ENCODE assay signal across 8 cellular contexts in the genomic region with DNA sequence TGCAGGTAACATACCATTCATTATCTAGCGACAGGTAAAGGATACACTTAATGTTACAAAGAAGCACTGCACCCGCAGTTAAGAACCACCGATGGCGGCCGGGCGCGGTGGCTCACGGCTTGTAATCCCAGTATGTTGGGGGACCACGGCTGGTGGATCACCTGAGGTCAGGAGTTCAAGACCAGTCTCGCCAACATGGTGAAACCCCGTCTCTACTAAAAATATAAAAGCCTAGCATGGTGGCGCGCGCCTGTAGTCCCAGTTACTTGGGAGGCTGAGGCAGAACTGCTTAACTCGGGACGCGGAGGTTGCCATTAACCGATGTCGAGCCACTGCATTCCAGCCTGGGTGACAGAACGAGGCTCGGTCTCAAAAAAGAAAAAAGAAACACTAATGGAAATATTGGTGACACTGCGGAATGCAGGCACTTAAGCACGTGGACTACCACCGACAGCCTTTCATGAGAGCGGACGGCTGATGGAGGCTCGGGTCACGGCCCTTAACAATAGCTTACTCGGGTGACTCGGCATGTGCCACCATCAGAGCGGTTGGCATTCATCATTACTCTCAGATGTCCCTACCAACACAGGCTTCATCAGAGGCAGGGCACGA. TPM values are rescaled to one million over a fixed set of nuclear protein-coding genes. Genes with fewer than 3 reads are reported as not detected.
DNase-seq lines count a peak whose midpoint lies in the region; ATAC-seq and TF ChIP-seq lines count a peak whose summit lies in the region.

No MANE protein-coding gene starts in this region.

- H3K9me3 ChIP-seq in RWPE2 (ENCODE audit: severe bottlenecking) (no peaks in the 10 kb centered on the region), muscle layer of colon (ENCODE audit: low read length) (no peaks in the 10 kb centered on the region), aorta (ENCODE audit: control insufficient read depth, low read length) (no peaks in the 10 kb centered on the region)

- peak overlapping the region; percentile 92 for H3K4me3 ChIP-seq in RWPE2 (ENCODE audit: severe bottlenecking)
- H3K4me3 ChIP-seq in muscle layer of colon (ENCODE audit: low read depth in 1 of 2, low read length in 2 of 2), result peak overlapping the region; percentile 76 to 80
- peak overlapping the region; percentile 11 to 66 for H3K4me3 ChIP-seq in aorta (ENCODE audit: low read length in 2 of 2)

- H3K4me1 ChIP-seq in RWPE2 (ENCODE audit: insufficient read depth, poor library complexity, severe bottlenecking) (peaks cover 18% of the 10 kb centered on the region), muscle layer of colon (ENCODE audit: insufficient read depth, low read length) (peaks cover 18% of the 10 kb centered on the region), aorta (ENCODE audit: control insufficient read depth in 1 of 2, insufficient read depth in 2 of 2, low read length in 2 of 2) (peaks cover 0 to 4% of the 10 kb centered on the region in 2 donors)

- no peak for TF ChIP-seq CTCF in RWPE2 (IDR thresholded peaks at IDR 0.05; ENCODE audit: poor library complexity, severe bottlenecking)

- no peaks in the 10 kb centered on the region for H3K27me3 ChIP-seq in RWPE2 (ENCODE audit: insufficient read depth, poor library complexity, severe bottlenecking)
- H3K27me3 ChIP-seq in muscle layer of colon (ENCODE audit: control insufficient read depth in 1 of 2, insufficient read depth in 2 of 2, low read length in 2 of 2), result no peaks in the 10 kb centered on the region
- no peaks in the 10 kb centered on the region for H3K27me3 ChIP-seq in aorta (ENCODE audit: control insufficient read depth in 1 of 2, insufficient read depth in 2 of 2, low read length in 1 of 2)

- 7% methylated on average over 32 of the region's 32 CpGs for WGBS in aorta, 2 donors

- H3K9ac ChIP-seq in muscle layer of colon (ENCODE audit: low read length), result peak overlapping the region; percentile 26

- DNase-seq in RWPE2 (ENCODE audit: low spot score), result no peak
- DNase-seq in dermis microvascular lymphatic vessel endothelial cell (ENCODE audit: low read depth in 2 of 2), result peak; percentile 28 to 65
- DNase-seq in aorta, result peak; percentile 55 to 77
- DNase-seq in cerebellum (ENCODE audit: low spot score), result no peak
- DNase-seq in inferior parietal cortex (ENCODE audit: extremely low spot score), result no peak

- H3K27ac ChIP-seq in RWPE2 (ENCODE audit: poor library complexity, severe bottlenecking), result peak overlapping the region; percentile 91
- H3K27ac ChIP-seq in muscle layer of colon (ENCODE audit: low read depth, low read length), result peak overlapping the region; percentile 76
- peak overlapping the region in 1 of 2 donors; percentile 87 for H3K27ac ChIP-seq in aorta (ENCODE audit: low read depth in 1 of 2, low read length in 2 of 2)

- ATAC-seq in GM18868 (IDR thresholded peaks at IDR 0.05; ENCODE audit: unreplicated experiment) (peak; percentile 1), RWPE2 (ENCODE audit: low read depth) (no peak), aorta (ENCODE audit: low FRiP score) (no peak), HG02623 (IDR thresholded peaks at IDR 0.05; ENCODE audit: unreplicated experiment) (no peak)

- intact Hi-C loops in aorta (cut with DNase I), result loop anchor here in 1 of 2 donors (5.0 to 10.0 kb wide), 3 partner anchors 152 to 390 kb away; partner anchors contain the start of genes KLHL20, PRDX6 and RC3H1

- H3K36me3 ChIP-seq in RWPE2 (ENCODE audit: low read depth), result peaks cover 65% of the 10 kb centered on the region
- H3K36me3 ChIP-seq in muscle layer of colon (ENCODE audit: insufficient read depth, low read length), result peaks cover 44% of the 10 kb centered on the region
- H3K36me3 ChIP-seq in aorta (ENCODE audit: control insufficient read depth in 1 of 2, insufficient read depth in 2 of 2, low read length in 1 of 2), result peaks cover 1 to 3% of the 10 kb centered on the region in 2 donors

RNA-seq across cellular contexts. Expression of gene GAS5, which starts 0.5 kb away (rescaled TPM):
- total RNA-seq in dermis microvascular lymphatic vessel endothelial cell (261 and 307 TPM in 2 replicates), aorta (100 to 1,000 TPM; 201 to 307 TPM), cerebellum (207 TPM)
- polyA plus RNA-seq in aorta, result 100 to 1,000 TPM; 382 to 898 TPM

RNA-seq across cellular contexts. Expression of gene ZBTB37, which starts 0.9 kb away (rescaled TPM):
- total RNA-seq in dermis microvascular lymphatic vessel endothelial cell (2.1 and 3.2 TPM in 2 replicates), aorta (10 to 100 TPM; 14.2 to 19.9 TPM), cerebellum (47.2 TPM)
- 1 to 10 TPM in 1 of 2 donors, under 1 TPM in 1; 0.63 to 1.9 TPM for polyA plus RNA-seq in aorta

RNA-seq across cellular contexts. Expression of gene CENPL, which starts 42.6 kb away (rescaled TPM):
- total RNA-seq in dermis microvascular lymphatic vessel endothelial cell (7.2 and 15.0 TPM in 2 replicates), aorta (1 to 10 TPM; 4.5 to 4.8 TPM), cerebellum (16.2 TPM)
- 1 to 10 TPM; 1.9 to 5.9 TPM for polyA plus RNA-seq in aorta

RNA-seq across cellular contexts. Expression of gene DARS2, which starts 42.8 kb away (rescaled TPM):
- total RNA-seq in dermis microvascular lymphatic vessel endothelial cell, result 11.0 and 17.3 TPM in 2 replicates
- 1 to 10 TPM; 8.6 to 10.0 TPM for total RNA-seq in aorta
- polyA plus RNA-seq in aorta, result 1 to 10 TPM; 2.0 to 3.6 TPM
- total RNA-seq in cerebellum, result 12.2 TPM

RNA-seq across cellular contexts. Expression of gene SERPINC1, which starts 49.9 kb away (rescaled TPM):
- total RNA-seq in dermis microvascular lymphatic vessel endothelial cell (0.13 TPM in 1 of 2 replicates, not detected in the other), aorta (not detected), cerebellum (not detected)
- polyA plus RNA-seq in aorta, result under 1 TPM in 1 of 2 donors, not detected in 1; 0.25 TPM

Comparison
In these comparisons a context has a peak if more than half of its experiments do, and no peak if none do; other contexts are left out.
1. DNase-seq: peak in dermis microvascular lymphatic vessel endothelial cell (2 of 2) and aorta (2 of 2); none in RWPE2 (single experiment), cerebellum (single experiment) and inferior parietal cortex (single experiment).
2. H3K4me3 ChIP-seq: peak in every context shown above with its lines; median percentile 92 in RWPE2; 78 in muscle layer of colon; 38 in aorta.